Comparison of ENCODE assay signal across 8 cellular contexts in genomic region chr1:210233216-210233494, GRCh38. TPM values are rescaled to one million over a fixed set of nuclear protein-coding genes. Genes with fewer than 3 reads are reported as not detected.
DNase-seq lines count a peak whose midpoint lies in the region; TF ChIP-seq lines count a peak whose summit lies in the region.

No MANE protein-coding gene starts in this region.

- DNase-seq in NCI-H748 (lab: John Stamatoyannopoulos, UW; ENCODE audit: unreplicated experiment) (peak; percentile 65), NCI-H748 treated with DMSO at 0.1 percent for 48 hours (lab: John Stamatoyannopoulos, UW) (no peak), adipocyte (ENCODE audit: low read depth) (peak; percentile 73), iPS DF 6.9 (ENCODE audit: low read depth, low spot score) (no peak), skeletal muscle cell (ENCODE audit: low read depth) (no peak), NCI-H1048 (lab: John Stamatoyannopoulos, UW) (no peak), NOMO-1 (lab: John Stamatoyannopoulos, UW; ENCODE audit: unreplicated experiment in 2 of 2) (no peak), CD14-positive monocyte (ENCODE audit: low spot score) (no peak)

- H3K27ac ChIP-seq in iPS DF 6.9 (ENCODE audit: low read length) = no peak overlapping the region

- peaks cover 3% of the 10 kb centered on the region for H3K4me1 Mint-ChIP-seq in CD14-positive monocyte

- H3K36me3 Mint-ChIP-seq in CD14-positive monocyte = peaks cover 0 to 1% of the 10 kb centered on the region in 2 donors

- H3K4me1 ChIP-seq in adipocyte (ENCODE audit: control insufficient read depth, insufficient read depth, low read length) (peaks cover 21% of the 10 kb centered on the region), iPS DF 6.9 (ENCODE audit: control insufficient read depth, insufficient read depth, low read length) (peaks cover 2% of the 10 kb centered on the region; the same call in 1 of the 2 replicates)

- H3K27me3 ChIP-seq in adipocyte (replicated peaks; ENCODE audit: control insufficient read depth, insufficient read depth, low read length) = peaks cover 14% of the 10 kb centered on the region
- 0 out of 2 replicates have a peak, but pooled peaks cover 4% of the 10 kb centered on the region for H3K27me3 ChIP-seq in iPS DF 6.9 (ENCODE audit: control insufficient read depth, insufficient read depth, low read length)

- peaks cover 0 to 11% (median 3%) of the 10 kb centered on the region in 7 donors for H3K9me3 Mint-ChIP-seq in CD14-positive monocyte

- no peaks in the 10 kb centered on the region for H3K36me3 ChIP-seq in adipocyte (ENCODE audit: control insufficient read depth, insufficient read depth, low read length, severe bottlenecking)
- H3K36me3 ChIP-seq in iPS DF 6.9 (ENCODE audit: control insufficient read depth, insufficient read depth, low read length) = no peaks in the 10 kb centered on the region

- intact Hi-C loops in CD14-positive monocyte (cut with micrococcal nuclease) = no loop called here

- no peaks in the 10 kb centered on the region for H3K9me3 ChIP-seq in adipocyte (ENCODE audit: control insufficient read depth, low read length)
- no peaks in the 10 kb centered on the region for H3K9me3 ChIP-seq in iPS DF 6.9 (ENCODE audit: control insufficient read depth, insufficient read depth, low read length)

- TF ChIP-seq CTCF in CD14-positive monocyte (IDR thresholded peaks at IDR 0.05) = no peak

- H3K27ac Mint-ChIP-seq in CD14-positive monocyte = no peak overlapping the region

- peak overlapping the region; percentile 70 for H3K4me3 ChIP-seq in adipocyte (ENCODE audit: low read length)
- H3K4me3 ChIP-seq in iPS DF 6.9 (ENCODE audit: low read length) = peak overlapping the region; percentile 77; the same call in 1 of the 2 replicates
- peak overlapping the region; percentile 47 for H3K4me3 ChIP-seq in skeletal muscle cell (ENCODE audit: low read depth, low read length)

- peak overlapping the region in 1 of 2 donors; percentile 55 for H3K4me3 Mint-ChIP-seq in CD14-positive monocyte

- no CpG with 5 or more reads among the region's 26 CpGs for WGBS in iPS DF 6.9 (ENCODE audit: insufficient coverage, insufficient read length)

- peak overlapping the region; percentile 34 for H3K9ac ChIP-seq in adipocyte (ENCODE audit: low read length)

- H3K27me3 Mint-ChIP-seq in CD14-positive monocyte (ENCODE audit: low read depth in 3 of 3) = peaks cover 49 to 80% (median 54%) of the 10 kb centered on the region in 3 donors

RNA-seq across cellular contexts. Expression of gene SERTAD4, which starts 0.6 kb away (rescaled TPM):
- not detected for polyA plus RNA-seq in CD14-positive monocyte

Comparison
In these comparisons a context has a peak if more than half of its experiments do, and no peak if none do; other contexts are left out.
1. DNase-seq: peak in NCI-H748 (single experiment) and adipocyte (single experiment); none in NCI-H748 treated with DMSO at 0.1 percent for 48 hours (single experiment), iPS DF 6.9 (single experiment), skeletal muscle cell (single experiment), NCI-H1048 (single experiment), NOMO-1 (0 of 2) and CD14-positive monocyte (single experiment).
2. Peak in every context shown above with its lines, with median percentiles within 50 percentile points of each other: H3K4me3 ChIP-seq.